ENCODE assay signal across 8 cellular contexts in genomic region chr9:133126697-133127339, GRCh38. TPM values are rescaled to one million over a fixed set of nuclear protein-coding genes. Genes with fewer than 3 reads are reported as not detected.
A peak's percentile ranks its signal among the peaks of the same experiment; 100 is the strongest.
DNase-seq lines count a peak whose midpoint lies in the region; ATAC-seq and TF ChIP-seq lines count a peak whose summit lies in the region.

No MANE protein-coding gene starts in this region.

- peak overlapping the region; percentile 34 for H3K27ac Mint-ChIP-seq in activated naive CD8-positive, alpha-beta T cell

- H3K27ac ChIP-seq in left ventricle myocardium inferior (replicated peaks) = peak overlapping the region; percentile 78
- H3K27ac ChIP-seq in skeletal muscle tissue (ENCODE audit: low read depth, low read length) = peak overlapping the region; percentile 96

- H3K4me1 ChIP-seq in left ventricle myocardium inferior (peaks cover 86% of the 10 kb centered on the region), skeletal muscle tissue (ENCODE audit: control insufficient read depth in 3 of 3, insufficient read depth in 3 of 3, low read length in 3 of 3) (peaks cover 46 to 89% (median 58%) of the 10 kb centered on the region in 3 donors)

- intact Hi-C loops in left ventricle myocardium inferior (cut with micrococcal nuclease) = no loop called here

- no peak for TF ChIP-seq CTCF in left ventricle myocardium inferior (IDR thresholded peaks at IDR 0.05; ENCODE audit: borderline replicate concordance)

- H3K36me3 ChIP-seq in left ventricle myocardium inferior (no peaks in the 10 kb centered on the region), skeletal muscle tissue (ENCODE audit: control insufficient read depth in 3 of 3, insufficient read depth in 3 of 3, low read length in 3 of 3) (peaks cover 0 to under 1% (median 0%) of the 10 kb centered on the region in 3 donors)

- H3K9me3 Mint-ChIP-seq in activated naive CD8-positive, alpha-beta T cell (ENCODE audit: low read depth) = no peaks in the 10 kb centered on the region

- peak overlapping the region; percentile 66 for H3K4me3 Mint-ChIP-seq in activated naive CD8-positive, alpha-beta T cell

- H3K27me3 ChIP-seq in left ventricle myocardium inferior (ENCODE audit: low read depth) (no peaks in the 10 kb centered on the region), skeletal muscle tissue (ENCODE audit: control insufficient read depth in 3 of 3, insufficient read depth in 3 of 3, low read length in 3 of 3) (no peaks in the 10 kb centered on the region)

- in situ Hi-C loops in G401 (cut with HindIII; ENCODE audit: low sequenced_read_pairs) = no loop called here

- H3K27me3 Mint-ChIP-seq in activated naive CD8-positive, alpha-beta T cell = no peaks in the 10 kb centered on the region

- H3K9me3 ChIP-seq in left ventricle myocardium inferior (replicated peaks) (no peaks in the 10 kb centered on the region), skeletal muscle tissue (ENCODE audit: control insufficient read depth in 3 of 3, low read length in 3 of 3) (no peaks in the 10 kb centered on the region)

- DNase-seq in G401 (ENCODE audit: low spot score) (peak; percentile 46), left ventricle myocardium inferior (no peak), midbrain (lab: John Stamatoyannopoulos, UW) (no peak), DMS153 treated with DMSO at 0.1 percent for 48 hours (lab: John Stamatoyannopoulos, UW; ENCODE audit: unreplicated experiment) (no peak)

- H3K4me3 ChIP-seq in left ventricle myocardium inferior (peak overlapping the region; percentile 52), skeletal muscle tissue (ENCODE audit: low read length in 3 of 3) (peak overlapping the region; percentile 48 to 67 (median 56))

- ATAC-seq in HG03571 (IDR thresholded peaks at IDR 0.05; ENCODE audit: unreplicated experiment) = no peak
- no peak for ATAC-seq in GM18517 (IDR thresholded peaks at IDR 0.05; ENCODE audit: unreplicated experiment)

- peaks cover 66% of the 10 kb centered on the region for H3K4me1 Mint-ChIP-seq in activated naive CD8-positive, alpha-beta T cell (ENCODE audit: low read depth)

- H3K36me3 Mint-ChIP-seq in activated naive CD8-positive, alpha-beta T cell = no peaks in the 10 kb centered on the region

- peak overlapping the region; percentile 52 to 88 (median 83) for H3K9ac ChIP-seq in skeletal muscle tissue (ENCODE audit: low read depth in 1 of 3, low read length in 3 of 3)

RNA-seq across cellular contexts. Expression of gene RALGDS, which starts 5.8 kb away (rescaled TPM):
- 21.7 and 29.8 TPM in 2 replicates for total RNA-seq in G401 (2014; rRNA removed; shearing (Covaris generic))
- total RNA-seq in left ventricle myocardium inferior = 24.6 TPM
- 26.1 TPM for total RNA-seq in skeletal muscle tissue

RNA-seq across cellular contexts. Expression of gene GBGT1, which starts 36.9 kb away (rescaled TPM):
- total RNA-seq in G401 (2014; rRNA removed; shearing (Covaris generic)) = not detected in 2 replicates
- total RNA-seq in left ventricle myocardium inferior (6.3 TPM), skeletal muscle tissue (2.6 TPM)
